ENCODE assay signal across 8 cellular contexts in the genomic region with DNA sequence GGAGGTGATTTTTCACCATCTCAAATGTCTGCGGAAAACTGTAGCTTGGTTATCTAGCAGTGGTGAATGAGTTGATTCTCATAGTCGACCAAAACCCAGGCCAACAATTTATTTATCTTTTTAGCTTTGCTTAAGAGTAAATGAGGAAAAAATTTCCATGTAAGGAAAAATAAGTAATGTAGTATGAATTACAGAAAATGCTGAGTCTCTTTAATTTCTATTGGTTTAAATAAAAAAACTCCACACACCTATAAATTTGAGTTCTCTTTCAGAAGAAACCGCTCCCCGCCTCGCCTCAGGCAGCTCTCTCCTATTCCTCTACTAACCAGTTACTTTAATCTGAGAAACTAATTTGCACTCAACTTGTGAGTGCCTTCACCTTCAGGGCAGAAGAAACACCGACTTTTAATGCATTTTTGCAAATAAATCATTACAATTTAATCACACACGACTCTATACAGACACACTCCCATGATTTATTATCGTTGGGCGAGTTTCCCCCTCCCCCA. TPM values are rescaled to one million over a fixed set of nuclear protein-coding genes. Genes with fewer than 3 reads are reported as not detected.
A peak's percentile ranks its signal among the peaks of the same experiment; 100 is the strongest.
DNase-seq lines count a peak whose midpoint lies in the region; ATAC-seq and TF ChIP-seq lines count a peak whose summit lies in the region.

No MANE protein-coding gene starts in this region.

- peak; percentile 7 for ATAC-seq in GM21576 (IDR thresholded peaks at IDR 0.05; ENCODE audit: unreplicated experiment)
- ATAC-seq in T-cell (replicated peaks in 1 of 4) = peak in 1 of 4 experiments; percentile 4
- peak; percentile 11 for ATAC-seq in left ventricle myocardium superior
- ATAC-seq in stimulated activated naive B cell treated with anti-CD40 and anti-IgM and Interleukin-4, amounts not matched to agents 10 μg/mL and 1 μg/mL and 100 μg/mL, for 72 hours (replicated peaks) = no peak
- no peak for ATAC-seq in GM18861 (IDR thresholded peaks at IDR 0.05; ENCODE audit: unreplicated experiment)

- CTCF ChIA-PET in T-cell (lab: Charles Lee) = interaction anchor here (0.6 to 1.2 kb wide), 9 partner anchors 10 to 1554 kb away, joined by 3 to 11 read pairs (median 5); a partner anchor contains a TSS

- H3K27me3 ChIP-seq in BE2C = no peaks in the 10 kb centered on the region

- H3K36me3 Mint-ChIP-seq in T-cell = peaks cover 14% of the 10 kb centered on the region
- H3K36me3 Mint-ChIP-seq in stimulated activated naive B cell treated with anti-CD40 and anti-IgM and Interleukin-4, amounts not matched to agents 10 μg/mL and 1 μg/mL and 100 μg/mL, for 72 hours = peaks cover 15 to 24% of the 10 kb centered on the region in 2 donors

- intact Hi-C loops in left ventricle myocardium superior (cut with micrococcal nuclease) = no loop called here

- peaks cover 4 to 8% (median 7%) of the 10 kb centered on the region in 3 donors for H3K9me3 Mint-ChIP-seq in T-cell
- peaks cover 4 to 8% of the 10 kb centered on the region in 2 donors for H3K9me3 Mint-ChIP-seq in stimulated activated naive B cell treated with anti-CD40 and anti-IgM and Interleukin-4, amounts not matched to agents 10 μg/mL and 1 μg/mL and 100 μg/mL, for 72 hours

- H3K27ac Mint-ChIP-seq in T-cell = peak overlapping the region; percentile 50 to 73
- peak overlapping the region; percentile 94 for H3K27ac Mint-ChIP-seq in stimulated activated naive B cell treated with anti-CD40 and anti-IgM and Interleukin-4, amounts not matched to agents 10 μg/mL and 1 μg/mL and 100 μg/mL, for 72 hours

- peak overlapping the region; percentile 85 for H3K4me3 ChIP-seq in BE2C (ENCODE audit: low read depth, low read length)

- peaks cover 39 to 43% of the 10 kb centered on the region in 2 donors for H3K27me3 Mint-ChIP-seq in T-cell
- peaks cover 30% of the 10 kb centered on the region in 2 donors for H3K27me3 Mint-ChIP-seq in stimulated activated naive B cell treated with anti-CD40 and anti-IgM and Interleukin-4, amounts not matched to agents 10 μg/mL and 1 μg/mL and 100 μg/mL, for 72 hours

- H3K36me3 ChIP-seq in BE2C = no peaks in the 10 kb centered on the region

- TF ChIP-seq CTCF in BE2C (IDR thresholded peaks at IDR 0.05; ENCODE audit: low read depth, low read length) = no peak

- no peak for DNase-seq in BE2C
- no peak for DNase-seq in T-cell
- no peak for DNase-seq in left ventricle myocardium superior
- DNase-seq in stimulated activated naive B cell treated with anti-CD40 and anti-IgM and Interleukin-4, amounts not matched to agents 10 μg/mL and 1 μg/mL and 100 μg/mL, for 72 hours = no peak
- no peak for DNase-seq in DMS79 (lab: John Stamatoyannopoulos, UW)
- no peak for DNase-seq in T-helper 9 cell

- H3K9me3 ChIP-seq in BE2C = no peaks in the 10 kb centered on the region

- peak overlapping the region; percentile 89 to 96 (median 89) for H3K4me3 Mint-ChIP-seq in T-cell
- H3K4me3 Mint-ChIP-seq in stimulated activated naive B cell treated with anti-CD40 and anti-IgM and Interleukin-4, amounts not matched to agents 10 μg/mL and 1 μg/mL and 100 μg/mL, for 72 hours = peak overlapping the region; percentile 94 to 96

- peaks cover 63 to 74% (median 67%) of the 10 kb centered on the region in 3 donors for H3K4me1 Mint-ChIP-seq in T-cell
- peaks cover 32 to 58% of the 10 kb centered on the region in 2 donors for H3K4me1 Mint-ChIP-seq in stimulated activated naive B cell treated with anti-CD40 and anti-IgM and Interleukin-4, amounts not matched to agents 10 μg/mL and 1 μg/mL and 100 μg/mL, for 72 hours

- POLR2A ChIA-PET in T-cell (lab: Charles Lee) = interaction anchor here (0.6 to 1.1 kb wide), 8 partner anchors 9 to 949 kb away, joined by 3 to 9 read pairs (median 5); no protein-coding TSS in a partner anchor

- H3K4me1 ChIP-seq in BE2C = no peaks in the 10 kb centered on the region

RNA-seq across cellular contexts. Expression of a gene that starts 0.5 kb away (rescaled TPM):
- 46.9 TPM for polyA plus RNA-seq in BE2C (2012; ENCODE audit: insufficient read depth, insufficient read length, low read depth)
- 10 to 100 TPM; 29.9 to 35.0 (median 31.1) TPM for total RNA-seq in T-cell
- total RNA-seq in left ventricle myocardium superior = 20.6 TPM

RNA-seq across cellular contexts. Expression of a gene that starts 3.1 kb away (rescaled TPM):
- polyA plus RNA-seq in BE2C (2012; ENCODE audit: insufficient read depth, insufficient read length, low read depth) = 60.4 TPM
- total RNA-seq in T-cell (not detected), left ventricle myocardium superior (0.87 TPM)

Comparison
In these comparisons a context has a peak if more than half of its experiments do, and no peak if none do; other contexts are left out.
1. ATAC-seq: peak in GM21576 (single experiment) and left ventricle myocardium superior (single experiment); none in stimulated activated naive B cell treated with anti-CD40 and anti-IgM and Interleukin-4, amounts not matched to agents 10 μg/mL and 1 μg/mL and 100 μg/mL, for 72 hours (0 of 2) and GM18861 (single experiment).